ENCODE assay signal across 1 cellular context in the genomic region with DNA sequence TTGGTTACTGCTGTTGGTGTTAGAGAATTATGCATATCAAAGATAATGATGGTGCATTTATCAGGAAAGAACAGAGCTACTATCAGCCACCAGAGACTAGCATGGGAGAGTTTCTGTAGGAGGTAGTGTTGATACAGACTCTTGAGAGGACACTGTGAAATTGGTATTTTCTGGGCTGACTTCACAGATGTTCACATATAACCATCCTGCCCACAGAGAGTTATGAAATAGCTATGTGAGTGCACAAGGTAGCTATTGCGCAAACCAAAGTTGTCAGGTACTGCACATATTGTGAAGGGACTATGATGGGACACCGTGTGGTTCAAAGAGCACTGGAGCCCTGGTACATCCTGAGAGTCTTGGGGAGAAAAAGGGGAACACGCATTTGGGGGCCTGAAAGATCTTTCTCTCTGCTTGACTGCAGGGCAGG.
TF ChIP-seq lines count a peak whose summit lies in the region.

No MANE protein-coding gene starts in this region.

TF ChIP-seq in HepG2, 621 proteins besides CTCF, POLR2A, EP300 and RAD21 (continued from another document and continues in another):
- TF ChIP-seq, protein P1, sequence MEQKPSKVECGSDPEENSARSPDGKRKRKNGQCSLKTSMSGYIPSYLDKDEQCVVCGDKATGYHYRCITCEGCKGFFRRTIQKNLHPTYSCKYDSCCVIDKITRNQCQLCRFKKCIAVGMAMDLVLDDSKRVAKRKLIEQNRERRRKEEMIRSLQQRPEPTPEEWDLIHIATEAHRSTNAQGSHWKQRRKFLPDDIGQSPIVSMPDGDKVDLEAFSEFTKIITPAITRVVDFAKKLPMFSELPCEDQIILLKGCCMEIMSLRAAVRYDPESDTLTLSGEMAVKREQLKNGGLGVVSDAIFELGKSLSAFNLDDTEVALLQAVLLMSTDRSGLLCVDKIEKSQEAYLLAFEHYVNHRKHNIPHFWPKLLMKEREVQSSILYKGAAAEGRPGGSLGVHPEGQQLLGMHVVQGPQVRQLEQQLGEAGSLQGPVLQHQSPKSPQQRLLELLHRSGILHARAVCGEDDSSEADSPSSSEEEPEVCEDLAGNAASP (CRISPR knock-in tag; IDR thresholded peaks at IDR 0.05; ENCODE audit: borderline replicate concordance): no peak; the same call in 1 of the 2 replicates
- TF ChIP-seq HOXD1 (CRISPR knock-in tag; IDR thresholded peaks at IDR 0.05) (no peak), TAF15 (IDR thresholded peaks at IDR 0.05; ENCODE audit: low read depth, low read length, poor library complexity, severe bottlenecking) (no peak), WIZ (CRISPR knock-in tag; IDR thresholded peaks at IDR 0.05) (0 out of 2 replicates have a peak, but pooled peaks have one; percentile 69), ELF1 (CRISPR knock-in tag; IDR thresholded peaks at IDR 0.05) (no peak), RFXANK (CRISPR knock-in tag; IDR thresholded peaks at IDR 0.05) (no peak), TCF12 (IDR thresholded peaks at IDR 0.05) (no peak), TCF12 (CRISPR knock-in tag; IDR thresholded peaks at IDR 0.05) (no peak), TEAD2 (CRISPR knock-in tag; IDR thresholded peaks at IDR 0.05) (no peak), ZNF589 (CRISPR knock-in tag; conservative IDR thresholded peaks at IDR 0.05) (no peak), RBFOX2 (IDR thresholded peaks at IDR 0.05; ENCODE audit: low read depth, low read length) (no peak), RNF2 (conservative IDR thresholded peaks at IDR 0.05; ENCODE audit: low read depth) (no peak), NFE2L1 (CRISPR knock-in tag; IDR thresholded peaks at IDR 0.05; ENCODE audit: borderline replicate concordance) (no peak), ETV5 (CRISPR knock-in tag; IDR thresholded peaks at IDR 0.05; ENCODE audit: borderline replicate concordance) (peak; percentile 18; the same call in 1 of the 2 replicates), ZSCAN21 (CRISPR knock-in tag; IDR thresholded peaks at IDR 0.05; ENCODE audit: borderline replicate concordance) (no peak), SRSF4 (IDR thresholded peaks at IDR 0.05; ENCODE audit: low read depth, low read length, poor library complexity, severe bottlenecking) (no peak), SKI (IDR thresholded peaks at IDR 0.05; ENCODE audit: partially characterized antibody) (no peak), ZNF556 (CRISPR knock-in tag; IDR thresholded peaks at IDR 0.05; ENCODE audit: borderline replicate concordance) (no peak), GTF2F1 (IDR thresholded peaks at IDR 0.05; ENCODE audit: low read length) (no peak), ZC3H13 (CRISPR knock-in tag; IDR thresholded peaks at IDR 0.05) (no peak), MYNN (CRISPR knock-in tag; IDR thresholded peaks at IDR 0.05; ENCODE audit: low read depth) (no peak), HES4 (CRISPR knock-in tag; IDR thresholded peaks at IDR 0.05; ENCODE audit: borderline replicate concordance) (no peak)
- TF ChIP-seq, protein P2, sequence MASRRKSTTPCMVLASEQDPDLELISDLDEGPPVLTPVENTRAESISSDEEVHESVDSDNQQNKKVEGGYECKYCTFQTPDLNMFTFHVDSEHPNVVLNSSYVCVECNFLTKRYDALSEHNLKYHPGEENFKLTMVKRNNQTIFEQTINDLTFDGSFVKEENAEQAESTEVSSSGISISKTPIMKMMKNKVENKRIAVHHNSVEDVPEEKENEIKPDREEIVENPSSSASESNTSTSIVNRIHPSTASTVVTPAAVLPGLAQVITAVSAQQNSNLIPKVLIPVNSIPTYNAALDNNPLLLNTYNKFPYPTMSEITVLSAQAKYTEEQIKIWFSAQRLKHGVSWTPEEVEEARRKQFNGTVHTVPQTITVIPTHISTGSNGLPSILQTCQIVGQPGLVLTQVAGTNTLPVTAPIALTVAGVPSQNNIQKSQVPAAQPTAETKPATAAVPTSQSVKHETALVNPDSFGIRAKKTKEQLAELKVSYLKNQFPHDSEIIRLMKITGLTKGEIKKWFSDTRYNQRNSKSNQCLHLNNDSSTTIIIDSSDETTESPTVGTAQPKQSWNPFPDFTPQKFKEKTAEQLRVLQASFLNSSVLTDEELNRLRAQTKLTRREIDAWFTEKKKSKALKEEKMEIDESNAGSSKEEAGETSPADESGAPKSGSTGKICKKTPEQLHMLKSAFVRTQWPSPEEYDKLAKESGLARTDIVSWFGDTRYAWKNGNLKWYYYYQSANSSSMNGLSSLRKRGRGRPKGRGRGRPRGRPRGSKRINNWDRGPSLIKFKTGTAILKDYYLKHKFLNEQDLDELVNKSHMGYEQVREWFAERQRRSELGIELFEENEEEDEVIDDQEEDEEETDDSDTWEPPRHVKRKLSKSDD (CRISPR knock-in tag; IDR thresholded peaks at IDR 0.05; ENCODE audit: low read depth): no peak
- TF ChIP-seq, protein P3, sequence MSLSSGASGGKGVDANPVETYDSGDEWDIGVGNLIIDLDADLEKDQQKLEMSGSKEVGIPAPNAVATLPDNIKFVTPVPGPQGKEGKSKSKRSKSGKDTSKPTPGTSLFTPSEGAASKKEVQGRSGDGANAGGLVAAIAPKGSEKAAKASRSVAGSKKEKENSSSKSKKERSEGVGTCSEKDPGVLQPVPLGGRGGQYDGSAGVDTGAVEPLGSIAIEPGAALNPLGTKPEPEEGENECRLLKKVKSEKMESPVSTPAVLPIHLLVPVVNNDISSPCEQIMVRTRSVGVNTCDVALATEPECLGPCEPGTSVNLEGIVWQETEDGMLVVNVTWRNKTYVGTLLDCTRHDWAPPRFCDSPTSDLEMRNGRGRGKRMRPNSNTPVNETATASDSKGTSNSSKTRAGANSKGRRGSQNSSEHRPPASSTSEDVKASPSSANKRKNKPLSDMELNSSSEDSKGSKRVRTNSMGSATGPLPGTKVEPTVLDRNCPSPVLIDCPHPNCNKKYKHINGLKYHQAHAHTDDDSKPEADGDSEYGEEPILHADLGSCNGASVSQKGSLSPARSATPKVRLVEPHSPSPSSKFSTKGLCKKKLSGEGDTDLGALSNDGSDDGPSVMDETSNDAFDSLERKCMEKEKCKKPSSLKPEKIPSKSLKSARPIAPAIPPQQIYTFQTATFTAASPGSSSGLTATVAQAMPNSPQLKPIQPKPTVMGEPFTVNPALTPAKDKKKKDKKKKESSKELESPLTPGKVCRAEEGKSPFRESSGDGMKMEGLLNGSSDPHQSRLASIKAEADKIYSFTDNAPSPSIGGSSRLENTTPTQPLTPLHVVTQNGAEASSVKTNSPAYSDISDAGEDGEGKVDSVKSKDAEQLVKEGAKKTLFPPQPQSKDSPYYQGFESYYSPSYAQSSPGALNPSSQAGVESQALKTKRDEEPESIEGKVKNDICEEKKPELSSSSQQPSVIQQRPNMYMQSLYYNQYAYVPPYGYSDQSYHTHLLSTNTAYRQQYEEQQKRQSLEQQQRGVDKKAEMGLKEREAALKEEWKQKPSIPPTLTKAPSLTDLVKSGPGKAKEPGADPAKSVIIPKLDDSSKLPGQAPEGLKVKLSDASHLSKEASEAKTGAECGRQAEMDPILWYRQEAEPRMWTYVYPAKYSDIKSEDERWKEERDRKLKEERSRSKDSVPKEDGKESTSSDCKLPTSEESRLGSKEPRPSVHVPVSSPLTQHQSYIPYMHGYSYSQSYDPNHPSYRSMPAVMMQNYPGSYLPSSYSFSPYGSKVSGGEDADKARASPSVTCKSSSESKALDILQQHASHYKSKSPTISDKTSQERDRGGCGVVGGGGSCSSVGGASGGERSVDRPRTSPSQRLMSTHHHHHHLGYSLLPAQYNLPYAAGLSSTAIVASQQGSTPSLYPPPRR (CRISPR knock-in tag; IDR thresholded peaks at IDR 0.05; ENCODE audit: borderline replicate concordance): no peak
- TF ChIP-seq, protein P4, sequence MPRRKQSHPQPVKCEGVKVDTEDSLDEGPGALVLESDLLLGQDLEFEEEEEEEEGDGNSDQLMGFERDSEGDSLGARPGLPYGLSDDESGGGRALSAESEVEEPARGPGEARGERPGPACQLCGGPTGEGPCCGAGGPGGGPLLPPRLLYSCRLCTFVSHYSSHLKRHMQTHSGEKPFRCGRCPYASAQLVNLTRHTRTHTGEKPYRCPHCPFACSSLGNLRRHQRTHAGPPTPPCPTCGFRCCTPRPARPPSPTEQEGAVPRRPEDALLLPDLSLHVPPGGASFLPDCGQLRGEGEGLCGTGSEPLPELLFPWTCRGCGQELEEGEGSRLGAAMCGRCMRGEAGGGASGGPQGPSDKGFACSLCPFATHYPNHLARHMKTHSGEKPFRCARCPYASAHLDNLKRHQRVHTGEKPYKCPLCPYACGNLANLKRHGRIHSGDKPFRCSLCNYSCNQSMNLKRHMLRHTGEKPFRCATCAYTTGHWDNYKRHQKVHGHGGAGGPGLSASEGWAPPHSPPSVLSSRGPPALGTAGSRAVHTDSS (CRISPR knock-in tag; conservative IDR thresholded peaks at IDR 0.05): no peak
- TF ChIP-seq, protein P5, sequence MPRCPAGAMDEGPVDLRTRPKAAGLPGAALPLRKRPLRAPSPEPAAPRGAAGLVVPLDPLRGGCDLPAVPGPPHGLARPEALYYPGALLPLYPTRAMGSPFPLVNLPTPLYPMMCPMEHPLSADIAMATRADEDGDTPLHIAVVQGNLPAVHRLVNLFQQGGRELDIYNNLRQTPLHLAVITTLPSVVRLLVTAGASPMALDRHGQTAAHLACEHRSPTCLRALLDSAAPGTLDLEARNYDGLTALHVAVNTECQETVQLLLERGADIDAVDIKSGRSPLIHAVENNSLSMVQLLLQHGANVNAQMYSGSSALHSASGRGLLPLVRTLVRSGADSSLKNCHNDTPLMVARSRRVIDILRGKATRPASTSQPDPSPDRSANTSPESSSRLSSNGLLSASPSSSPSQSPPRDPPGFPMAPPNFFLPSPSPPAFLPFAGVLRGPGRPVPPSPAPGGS (CRISPR knock-in tag; IDR thresholded peaks at IDR 0.05): no peak
- TF ChIP-seq, protein P6, sequence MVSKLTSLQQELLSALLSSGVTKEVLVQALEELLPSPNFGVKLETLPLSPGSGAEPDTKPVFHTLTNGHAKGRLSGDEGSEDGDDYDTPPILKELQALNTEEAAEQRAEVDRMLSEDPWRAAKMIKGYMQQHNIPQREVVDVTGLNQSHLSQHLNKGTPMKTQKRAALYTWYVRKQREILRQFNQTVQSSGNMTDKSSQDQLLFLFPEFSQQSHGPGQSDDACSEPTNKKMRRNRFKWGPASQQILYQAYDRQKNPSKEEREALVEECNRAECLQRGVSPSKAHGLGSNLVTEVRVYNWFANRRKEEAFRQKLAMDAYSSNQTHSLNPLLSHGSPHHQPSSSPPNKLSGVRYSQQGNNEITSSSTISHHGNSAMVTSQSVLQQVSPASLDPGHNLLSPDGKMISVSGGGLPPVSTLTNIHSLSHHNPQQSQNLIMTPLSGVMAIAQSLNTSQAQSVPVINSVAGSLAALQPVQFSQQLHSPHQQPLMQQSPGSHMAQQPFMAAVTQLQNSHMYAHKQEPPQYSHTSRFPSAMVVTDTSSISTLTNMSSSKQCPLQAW (CRISPR knock-in tag; IDR thresholded peaks at IDR 0.05): no peak
- TF ChIP-seq, protein P7, sequence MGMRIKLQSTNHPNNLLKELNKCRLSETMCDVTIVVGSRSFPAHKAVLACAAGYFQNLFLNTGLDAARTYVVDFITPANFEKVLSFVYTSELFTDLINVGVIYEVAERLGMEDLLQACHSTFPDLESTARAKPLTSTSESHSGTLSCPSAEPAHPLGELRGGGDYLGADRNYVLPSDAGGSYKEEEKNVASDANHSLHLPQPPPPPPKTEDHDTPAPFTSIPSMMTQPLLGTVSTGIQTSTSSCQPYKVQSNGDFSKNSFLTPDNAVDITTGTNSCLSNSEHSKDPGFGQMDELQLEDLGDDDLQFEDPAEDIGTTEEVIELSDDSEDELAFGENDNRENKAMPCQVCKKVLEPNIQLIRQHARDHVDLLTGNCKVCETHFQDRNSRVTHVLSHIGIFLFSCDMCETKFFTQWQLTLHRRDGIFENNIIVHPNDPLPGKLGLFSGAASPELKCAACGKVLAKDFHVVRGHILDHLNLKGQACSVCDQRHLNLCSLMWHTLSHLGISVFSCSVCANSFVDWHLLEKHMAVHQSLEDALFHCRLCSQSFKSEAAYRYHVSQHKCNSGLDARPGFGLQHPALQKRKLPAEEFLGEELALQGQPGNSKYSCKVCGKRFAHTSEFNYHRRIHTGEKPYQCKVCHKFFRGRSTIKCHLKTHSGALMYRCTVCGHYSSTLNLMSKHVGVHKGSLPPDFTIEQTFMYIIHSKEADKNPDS (CRISPR knock-in tag; IDR thresholded peaks at IDR 0.05): no peak
- TF ChIP-seq, protein P8, sequence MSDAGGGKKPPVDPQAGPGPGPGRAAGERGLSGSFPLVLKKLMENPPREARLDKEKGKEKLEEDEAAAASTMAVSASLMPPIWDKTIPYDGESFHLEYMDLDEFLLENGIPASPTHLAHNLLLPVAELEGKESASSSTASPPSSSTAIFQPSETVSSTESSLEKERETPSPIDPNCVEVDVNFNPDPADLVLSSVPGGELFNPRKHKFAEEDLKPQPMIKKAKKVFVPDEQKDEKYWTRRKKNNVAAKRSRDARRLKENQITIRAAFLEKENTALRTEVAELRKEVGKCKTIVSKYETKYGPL (CRISPR knock-in tag; IDR thresholded peaks at IDR 0.05): no peak
- TF ChIP-seq, protein P9, sequence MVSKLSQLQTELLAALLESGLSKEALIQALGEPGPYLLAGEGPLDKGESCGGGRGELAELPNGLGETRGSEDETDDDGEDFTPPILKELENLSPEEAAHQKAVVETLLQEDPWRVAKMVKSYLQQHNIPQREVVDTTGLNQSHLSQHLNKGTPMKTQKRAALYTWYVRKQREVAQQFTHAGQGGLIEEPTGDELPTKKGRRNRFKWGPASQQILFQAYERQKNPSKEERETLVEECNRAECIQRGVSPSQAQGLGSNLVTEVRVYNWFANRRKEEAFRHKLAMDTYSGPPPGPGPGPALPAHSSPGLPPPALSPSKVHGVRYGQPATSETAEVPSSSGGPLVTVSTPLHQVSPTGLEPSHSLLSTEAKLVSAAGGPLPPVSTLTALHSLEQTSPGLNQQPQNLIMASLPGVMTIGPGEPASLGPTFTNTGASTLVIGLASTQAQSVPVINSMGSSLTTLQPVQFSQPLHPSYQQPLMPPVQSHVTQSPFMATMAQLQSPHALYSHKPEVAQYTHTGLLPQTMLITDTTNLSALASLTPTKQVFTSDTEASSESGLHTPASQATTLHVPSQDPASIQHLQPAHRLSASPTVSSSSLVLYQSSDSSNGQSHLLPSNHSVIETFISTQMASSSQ (IDR thresholded peaks at IDR 0.05; ENCODE audit: low read depth): no peak
- TF ChIP-seq, protein P9 (CRISPR knock-in tag; IDR thresholded peaks at IDR 0.05; ENCODE audit: borderline replicate concordance): no peak
- TF ChIP-seq, protein P10, sequence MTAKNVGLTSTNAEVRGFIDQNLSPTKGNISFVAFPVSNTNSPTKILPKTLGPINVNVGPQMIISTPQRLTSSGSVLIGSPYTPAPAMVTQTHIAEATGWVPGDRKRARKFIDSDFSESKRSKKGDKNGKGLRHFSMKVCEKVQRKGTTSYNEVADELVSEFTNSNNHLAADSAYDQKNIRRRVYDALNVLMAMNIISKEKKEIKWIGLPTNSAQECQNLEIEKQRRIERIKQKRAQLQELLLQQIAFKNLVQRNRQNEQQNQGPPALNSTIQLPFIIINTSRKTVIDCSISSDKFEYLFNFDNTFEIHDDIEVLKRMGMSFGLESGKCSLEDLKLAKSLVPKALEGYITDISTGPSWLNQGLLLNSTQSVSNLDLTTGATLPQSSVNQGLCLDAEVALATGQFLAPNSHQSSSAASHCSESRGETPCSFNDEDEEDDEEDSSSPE (CRISPR knock-in tag; IDR thresholded peaks at IDR 0.05): no peak
